ENCODE assay signal across 9 cellular contexts in genomic region chr3:57803647-57804081, GRCh38. TPM values are rescaled to one million over a fixed set of nuclear protein-coding genes. Genes with fewer than 3 reads are reported as not detected.
DNase-seq lines count a peak whose midpoint lies in the region; ATAC-seq and TF ChIP-seq lines count a peak whose summit lies in the region.
"Had no signal": no experiment of that assay in that cellular context is flagged by ENCODE, and none has a peak within 500 bp of the region (broad histone marks: within the 10 kb centered on the region; RNA-seq: fewer than 3 reads in every experiment).

No MANE protein-coding gene starts in this region.

- no peak overlapping the region for H3K4me2 ChIP-seq in Karpas-422 (ENCODE audit: low read depth, low read length, poor library complexity, severe bottlenecking)

- 3 to 5% methylated on average over 3 of the region's 3 CpGs for WGBS in gastroesophageal sphincter (ENCODE audit: low coverage in 1 of 2), 2 donors

- ATAC-seq in WTC11 (peak; percentile 76), gastroesophageal sphincter (peak; percentile 90), sciatic nerve (peak; percentile 85), GM18870 (IDR thresholded peaks at IDR 0.05; ENCODE audit: unreplicated experiment) (no peak), GM18519 (IDR thresholded peaks at IDR 0.05; ENCODE audit: low FRiP score, unreplicated experiment) (no peak)

- CTCF ChIA-PET in WTC11 (lab: Charles Lee) = interaction anchor here (0.6 to 1.0 kb wide), 2 partner anchors 17 to 34 kb away, joined by 3 read pairs; no protein-coding TSS in a partner anchor

- H3K36me3 ChIP-seq in gastroesophageal sphincter (no peaks in the 10 kb centered on the region), Karpas-422 (ENCODE audit: insufficient read depth, low read length) (no peaks in the 10 kb centered on the region)

- H3K27ac Mint-ChIP-seq in WTC11 = peak overlapping the region; percentile 67; the same call in 1 of the 2 replicates

- TF ChIP-seq CTCF in WTC11 (IDR thresholded peaks at IDR 0.05) = no peak
- no peak for TF ChIP-seq CTCF in gastroesophageal sphincter (IDR thresholded peaks at IDR 0.05)

- H3K9me3 ChIP-seq in gastroesophageal sphincter = no peaks in the 10 kb centered on the region
- H3K9me3 ChIP-seq in Karpas-422 (ENCODE audit: low read length) = no peaks in the 10 kb centered on the region

- no peaks in the 10 kb centered on the region for H4K20me1 ChIP-seq in Karpas-422 (ENCODE audit: insufficient read depth, low read depth, low read length)

- no peak overlapping the region for H2AFZ ChIP-seq in Karpas-422 (ENCODE audit: low read length)

- no peaks in the 10 kb centered on the region for H3K27me3 ChIP-seq in gastroesophageal sphincter
- no peaks in the 10 kb centered on the region for H3K27me3 ChIP-seq in Karpas-422 (ENCODE audit: low read length)
- H3K27me3 ChIP-seq: BLaER1 treated with 17β-estradiol and CSF1 and Interleukin-3, amounts not matched to agents 10 nM and 100 nM had no signal

- H3K79me2 ChIP-seq in Karpas-422 (ENCODE audit: low read length) = peaks cover 99% of the 10 kb centered on the region

- no peaks in the 10 kb centered on the region for H3K9me3 Mint-ChIP-seq in WTC11

- H3K27ac ChIP-seq in gastroesophageal sphincter (peak overlapping the region; percentile 13 to 55 (median 38)), Karpas-422 (ENCODE audit: low read length) (no peak overlapping the region)

- DNase-seq in NCI-H2196 (lab: John Stamatoyannopoulos, UW; ENCODE audit: unreplicated experiment) (peak; percentile 1), NCI-H2196 treated with DMSO at 0.1 percent for 48 hours (lab: John Stamatoyannopoulos, UW; ENCODE audit: unreplicated experiment) (no peak), WTC11 (ENCODE audit: low spot score) (no peak), sciatic nerve (ENCODE audit: low spot score) (no peak), Karpas-422 (no peak)

- H3K27me3 Mint-ChIP-seq in WTC11 (ENCODE audit: low read depth) = no peaks in the 10 kb centered on the region

- peaks cover 51% of the 10 kb centered on the region for H3K4me1 Mint-ChIP-seq in WTC11

- no peak for TF ChIP-seq EP300 in gastroesophageal sphincter (IDR thresholded peaks at IDR 0.05)

- no peak overlapping the region for H3K4me3 ChIP-seq in gastroesophageal sphincter
- H3K4me3 ChIP-seq in Karpas-422 (ENCODE audit: low read length) = no peak overlapping the region
- H3K4me3 ChIP-seq: BLaER1 treated with 17β-estradiol and CSF1 and Interleukin-3, amounts not matched to agents 10 nM and 100 nM had no signal

- H3K4me3 Mint-ChIP-seq in WTC11 = no peak overlapping the region

- H3K9me2 ChIP-seq in Karpas-422 (replicated peaks; ENCODE audit: insufficient read depth, low read length) = no peaks in the 10 kb centered on the region

- H3K36me3 Mint-ChIP-seq in WTC11 = no peaks in the 10 kb centered on the region

- POLR2A ChIA-PET in WTC11 (lab: Charles Lee) = no interaction called here

- H3K4me1 ChIP-seq in gastroesophageal sphincter (peaks cover 9 to 45% (median 16%) of the 10 kb centered on the region in 3 donors), Karpas-422 (ENCODE audit: low read length) (no peaks in the 10 kb centered on the region)

- intact Hi-C loops in sciatic nerve (cut with DNase I) = no loop called here

- H3K9ac ChIP-seq in Karpas-422 (ENCODE audit: low read length) = no peak overlapping the region
- H3K9ac ChIP-seq: BLaER1 treated with 17β-estradiol and CSF1 and Interleukin-3, amounts not matched to agents 10 nM and 100 nM had no signal

- no peak for TF ChIP-seq POLR2A in gastroesophageal sphincter (IDR thresholded peaks at IDR 0.05)

TF ChIP-seq in WTC11, 78 proteins besides CTCF, POLR2A, EP300 and RAD21:
- TF ChIP-seq, protein P1, sequence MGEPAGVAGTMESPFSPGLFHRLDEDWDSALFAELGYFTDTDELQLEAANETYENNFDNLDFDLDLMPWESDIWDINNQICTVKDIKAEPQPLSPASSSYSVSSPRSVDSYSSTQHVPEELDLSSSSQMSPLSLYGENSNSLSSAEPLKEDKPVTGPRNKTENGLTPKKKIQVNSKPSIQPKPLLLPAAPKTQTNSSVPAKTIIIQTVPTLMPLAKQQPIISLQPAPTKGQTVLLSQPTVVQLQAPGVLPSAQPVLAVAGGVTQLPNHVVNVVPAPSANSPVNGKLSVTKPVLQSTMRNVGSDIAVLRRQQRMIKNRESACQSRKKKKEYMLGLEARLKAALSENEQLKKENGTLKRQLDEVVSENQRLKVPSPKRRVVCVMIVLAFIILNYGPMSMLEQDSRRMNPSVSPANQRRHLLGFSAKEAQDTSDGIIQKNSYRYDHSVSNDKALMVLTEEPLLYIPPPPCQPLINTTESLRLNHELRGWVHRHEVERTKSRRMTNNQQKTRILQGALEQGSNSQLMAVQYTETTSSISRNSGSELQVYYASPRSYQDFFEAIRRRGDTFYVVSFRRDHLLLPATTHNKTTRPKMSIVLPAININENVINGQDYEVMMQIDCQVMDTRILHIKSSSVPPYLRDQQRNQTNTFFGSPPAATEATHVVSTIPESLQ (CRISPR knock-in tag; IDR thresholded peaks at IDR 0.05) = no peak
- TF ChIP-seq, protein P2, sequence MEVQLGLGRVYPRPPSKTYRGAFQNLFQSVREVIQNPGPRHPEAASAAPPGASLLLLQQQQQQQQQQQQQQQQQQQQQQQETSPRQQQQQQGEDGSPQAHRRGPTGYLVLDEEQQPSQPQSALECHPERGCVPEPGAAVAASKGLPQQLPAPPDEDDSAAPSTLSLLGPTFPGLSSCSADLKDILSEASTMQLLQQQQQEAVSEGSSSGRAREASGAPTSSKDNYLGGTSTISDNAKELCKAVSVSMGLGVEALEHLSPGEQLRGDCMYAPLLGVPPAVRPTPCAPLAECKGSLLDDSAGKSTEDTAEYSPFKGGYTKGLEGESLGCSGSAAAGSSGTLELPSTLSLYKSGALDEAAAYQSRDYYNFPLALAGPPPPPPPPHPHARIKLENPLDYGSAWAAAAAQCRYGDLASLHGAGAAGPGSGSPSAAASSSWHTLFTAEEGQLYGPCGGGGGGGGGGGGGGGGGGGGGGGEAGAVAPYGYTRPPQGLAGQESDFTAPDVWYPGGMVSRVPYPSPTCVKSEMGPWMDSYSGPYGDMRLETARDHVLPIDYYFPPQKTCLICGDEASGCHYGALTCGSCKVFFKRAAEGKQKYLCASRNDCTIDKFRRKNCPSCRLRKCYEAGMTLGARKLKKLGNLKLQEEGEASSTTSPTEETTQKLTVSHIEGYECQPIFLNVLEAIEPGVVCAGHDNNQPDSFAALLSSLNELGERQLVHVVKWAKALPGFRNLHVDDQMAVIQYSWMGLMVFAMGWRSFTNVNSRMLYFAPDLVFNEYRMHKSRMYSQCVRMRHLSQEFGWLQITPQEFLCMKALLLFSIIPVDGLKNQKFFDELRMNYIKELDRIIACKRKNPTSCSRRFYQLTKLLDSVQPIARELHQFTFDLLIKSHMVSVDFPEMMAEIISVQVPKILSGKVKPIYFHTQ (CRISPR knock-in tag; IDR thresholded peaks at IDR 0.05) = no peak
- TF ChIP-seq NFATC4 (CRISPR knock-in tag; IDR thresholded peaks at IDR 0.05) = no peak
- TF ChIP-seq PRRX2 (CRISPR knock-in tag; IDR thresholded peaks at IDR 0.05) = no peak
- TF ChIP-seq PRDM15 (CRISPR knock-in tag; IDR thresholded peaks at IDR 0.05) = peak; percentile 91

RNA-seq across cellular contexts. Expression of gene SLMAP, which starts 47.6 kb away (rescaled TPM):
- 75.5 to 79.5 TPM (median 78.3 TPM) in 3 replicates for total RNA-seq in WTC11 (2021)
- total RNA-seq in gastroesophageal sphincter = 100 to 1,000 TPM; 462 to 594 (median 531) TPM
- total RNA-seq in sciatic nerve = 111 TPM
- total RNA-seq in Karpas-422 (2014; rRNA removed; shearing (Covaris generic); ENCODE audit: low replicate concordance) = 44.8 and 63.6 TPM in 2 replicates

Comparison
In these comparisons a context has a peak if more than half of its experiments do, and no peak if none do; other contexts are left out.
1. ATAC-seq: peak in WTC11 (single experiment), gastroesophageal sphincter (single experiment) and sciatic nerve (single experiment); none in GM18870 (single experiment) and GM18519 (single experiment).